In the genomic region with DNA sequence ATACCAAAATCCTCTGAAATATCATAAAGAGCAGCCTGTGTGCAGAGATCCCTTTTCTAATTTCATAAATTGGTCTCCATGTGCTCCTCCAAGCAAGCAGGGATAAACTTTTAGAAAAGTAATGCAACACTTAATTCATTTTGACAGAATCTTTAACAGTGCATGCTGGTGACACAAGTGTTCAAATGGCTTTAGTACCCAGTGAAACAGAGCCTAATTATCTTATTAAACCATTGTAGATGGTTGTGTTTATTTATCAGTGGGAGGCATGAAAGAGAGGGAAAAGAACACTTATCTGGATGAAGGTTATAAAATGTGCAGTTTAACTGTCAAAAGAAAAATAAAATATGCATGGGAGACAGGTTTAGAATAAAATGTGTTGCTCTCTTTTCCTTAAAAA, we compare ENCODE assay signal across 27 cellular contexts.
DNase-seq lines count a peak whose midpoint lies in the region; ATAC-seq and TF ChIP-seq lines count a peak whose summit lies in the region.
"Had no signal": no experiment of that assay in that cellular context is flagged by ENCODE, and none has a peak within 500 bp of the region (broad histone marks: within the 10 kb centered on the region; RNA-seq: fewer than 3 reads in every experiment).

No MANE protein-coding gene starts in this region.

- no peaks in the 10 kb centered on the region for H3K36me3 ChIP-seq in HEK293 (ENCODE audit: control insufficient read depth in 2 of 2, insufficient read depth in 1 of 2, low read length in 2 of 2)
- no peaks in the 10 kb centered on the region for H3K36me3 ChIP-seq in SU-DHL-6 (ENCODE audit: low read length)
- H3K36me3 ChIP-seq: BLaER1, pancreas, transverse colon had no signal

- TF ChIP-seq CTCF in HEK293 (tag by site-specific recombination; IDR thresholded peaks at IDR 0.05): no peak
- TF ChIP-seq CTCF in SU-DHL-6 (IDR thresholded peaks at IDR 0.05; ENCODE audit: insufficient read depth, low read length, poor library complexity, severe bottlenecking): no peak

- H3K27me3 ChIP-seq in SU-DHL-6 (ENCODE audit: low read length): no peaks in the 10 kb centered on the region
- H3K27me3 ChIP-seq: BLaER1, pancreas, transverse colon had no signal

- no peaks in the 10 kb centered on the region for H4K20me1 ChIP-seq in SU-DHL-6 (ENCODE audit: low read depth, low read length)
- H4K20me1 ChIP-seq: BLaER1 had no signal

- no peaks in the 10 kb centered on the region for H3K9me3 ChIP-seq in HEK293 (ENCODE audit: control insufficient read depth, insufficient read depth, low read depth, low read length)
- 0 out of 2 replicates have a peak, but pooled peaks cover 4% of the 10 kb centered on the region for H3K9me3 ChIP-seq in SU-DHL-6 (ENCODE audit: insufficient read depth, low read length)
- H3K9me3 ChIP-seq: BLaER1, Caco-2, pancreas, transverse colon had no signal

- peak overlapping the region; percentile 26 for H3K4me2 ChIP-seq in SU-DHL-6 (ENCODE audit: low read depth, low read length, poor library complexity, severe bottlenecking)
- H3K4me2 ChIP-seq: BLaER1 had no signal

- H3K27ac ChIP-seq in HEK293 (ENCODE audit: extremely low read depth, low read depth, low read length) (no peak overlapping the region), SU-DHL-6 (ENCODE audit: low read depth, low read length) (no peak overlapping the region)
- H3K27ac ChIP-seq: BLaER1, pancreas, RWPE1, SK-N-MC, transverse colon had no signal

- CTCF ChIA-PET in HEK293 (lab: Yijun Ruan, JAX): interaction anchor here (0.7 kb wide), 1 partner anchor 240 kb away, joined by 3 read pairs; no protein-coding TSS in a partner anchor

- H3K9me2 ChIP-seq in SU-DHL-6 (replicated peaks; ENCODE audit: insufficient read depth, low read length): no peaks in the 10 kb centered on the region

- intact Hi-C loops in Right ventricle myocardium inferior (cut with DNase I): no loop called here
- intact Hi-C loops in cardiac septum (cut with DNase I): no loop called here

- H3K4me3 ChIP-seq in HEK293 (ENCODE audit: low read depth, low read length) (no peak overlapping the region), SU-DHL-6 (ENCODE audit: insufficient read depth, low read length, poor library complexity, severe bottlenecking) (no peak overlapping the region)
- H3K4me3 ChIP-seq: BLaER1, pancreas, SK-N-MC, transverse colon had no signal

- H3F3A ChIP-seq in SU-DHL-6 (ENCODE audit: insufficient read depth): no peaks in the 10 kb centered on the region

- DNase-seq in NCI-H1417 (lab: John Stamatoyannopoulos, UW): peak in 2 of 3 experiments; percentile 53 to 93
- DNase-seq in NCI-H2227 (lab: John Stamatoyannopoulos, UW; ENCODE audit: unreplicated experiment): peak; percentile 17
- DNase-seq in Right ventricle myocardium inferior (ENCODE audit: missing footprints): no peak
- no peak for DNase-seq in cardiac septum (ENCODE audit: low spot score)
- no peak for DNase-seq in T-helper 1 cell
- DNase-seq: activated CD4-positive, alpha-beta T cell treated with anti-CD3 and anti-CD28 coated beads for 36 hours; activated CD8-positive, alpha-beta memory T cell treated with anti-CD3 and anti-CD28 coated beads for 24 hours; activated effector memory CD4-positive, alpha-beta T cell treated with Interleukin-2 at 50 U/mL for 16 hours; activated naive CD8-positive, alpha-beta T cell treated with anti-CD3 and anti-CD28 coated beads for 36 hours; aorta; Caco-2; caudate nucleus; DND-41; endodermal cell; foreskin fibroblast; HCEC 1CT; NCI-H187; NCI-H510A treated with DMSO at 0.1 percent for 48 hours; nephron progenitor cell; pancreas; transverse colon had no signal

- H2AFZ ChIP-seq in SU-DHL-6 (ENCODE audit: low read depth, low read length, severe bottlenecking): peak overlapping the region; percentile 88

- no peak for ATAC-seq in Right ventricle myocardium inferior
- ATAC-seq: activated CD4-positive, alpha-beta T cell treated with anti-CD3 and anti-CD28 coated beads for 36 hours; esophagus mucosa; pancreas had no signal

- no peak overlapping the region for H3K9ac ChIP-seq in SU-DHL-6 (ENCODE audit: low read length)
- H3K9ac ChIP-seq: BLaER1 had no signal

- no peaks in the 10 kb centered on the region for H3K79me2 ChIP-seq in SU-DHL-6 (ENCODE audit: insufficient read depth, low read length)

- no peaks in the 10 kb centered on the region for H3K4me1 ChIP-seq in HEK293 (ENCODE audit: control insufficient read depth, insufficient read depth, low read length)
- H3K4me1 ChIP-seq: BLaER1, Caco-2, pancreas, transverse colon had no signal

- POLR2A ChIA-PET in HEK293 (lab: Yijun Ruan, JAX): no interaction called here

TF ChIP-seq in HEK293, 187 proteins besides CTCF, POLR2A, EP300 and RAD21 (continues in another document):
- TF ChIP-seq, protein P1, sequence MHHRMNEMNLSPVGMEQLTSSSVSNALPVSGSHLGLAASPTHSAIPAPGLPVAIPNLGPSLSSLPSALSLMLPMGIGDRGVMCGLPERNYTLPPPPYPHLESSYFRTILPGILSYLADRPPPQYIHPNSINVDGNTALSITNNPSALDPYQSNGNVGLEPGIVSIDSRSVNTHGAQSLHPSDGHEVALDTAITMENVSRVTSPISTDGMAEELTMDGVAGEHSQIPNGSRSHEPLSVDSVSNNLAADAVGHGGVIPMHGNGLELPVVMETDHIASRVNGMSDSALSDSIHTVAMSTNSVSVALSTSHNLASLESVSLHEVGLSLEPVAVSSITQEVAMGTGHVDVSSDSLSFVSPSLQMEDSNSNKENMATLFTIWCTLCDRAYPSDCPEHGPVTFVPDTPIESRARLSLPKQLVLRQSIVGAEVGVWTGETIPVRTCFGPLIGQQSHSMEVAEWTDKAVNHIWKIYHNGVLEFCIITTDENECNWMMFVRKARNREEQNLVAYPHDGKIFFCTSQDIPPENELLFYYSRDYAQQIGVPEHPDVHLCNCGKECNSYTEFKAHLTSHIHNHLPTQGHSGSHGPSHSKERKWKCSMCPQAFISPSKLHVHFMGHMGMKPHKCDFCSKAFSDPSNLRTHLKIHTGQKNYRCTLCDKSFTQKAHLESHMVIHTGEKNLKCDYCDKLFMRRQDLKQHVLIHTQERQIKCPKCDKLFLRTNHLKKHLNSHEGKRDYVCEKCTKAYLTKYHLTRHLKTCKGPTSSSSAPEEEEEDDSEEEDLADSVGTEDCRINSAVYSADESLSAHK (tag by site-specific recombination; IDR thresholded peaks at IDR 0.05): no peak
- TF ChIP-seq ZNF843 (tag by site-specific recombination; IDR thresholded peaks at IDR 0.05): 0 out of 2 replicates have a peak, but pooled peaks have one; percentile 27
- peak; percentile 97 for TF ChIP-seq TRIM28 (IDR thresholded peaks at IDR 0.05; ENCODE audit: borderline replicate concordance, low read length)
- TF ChIP-seq, protein P2, sequence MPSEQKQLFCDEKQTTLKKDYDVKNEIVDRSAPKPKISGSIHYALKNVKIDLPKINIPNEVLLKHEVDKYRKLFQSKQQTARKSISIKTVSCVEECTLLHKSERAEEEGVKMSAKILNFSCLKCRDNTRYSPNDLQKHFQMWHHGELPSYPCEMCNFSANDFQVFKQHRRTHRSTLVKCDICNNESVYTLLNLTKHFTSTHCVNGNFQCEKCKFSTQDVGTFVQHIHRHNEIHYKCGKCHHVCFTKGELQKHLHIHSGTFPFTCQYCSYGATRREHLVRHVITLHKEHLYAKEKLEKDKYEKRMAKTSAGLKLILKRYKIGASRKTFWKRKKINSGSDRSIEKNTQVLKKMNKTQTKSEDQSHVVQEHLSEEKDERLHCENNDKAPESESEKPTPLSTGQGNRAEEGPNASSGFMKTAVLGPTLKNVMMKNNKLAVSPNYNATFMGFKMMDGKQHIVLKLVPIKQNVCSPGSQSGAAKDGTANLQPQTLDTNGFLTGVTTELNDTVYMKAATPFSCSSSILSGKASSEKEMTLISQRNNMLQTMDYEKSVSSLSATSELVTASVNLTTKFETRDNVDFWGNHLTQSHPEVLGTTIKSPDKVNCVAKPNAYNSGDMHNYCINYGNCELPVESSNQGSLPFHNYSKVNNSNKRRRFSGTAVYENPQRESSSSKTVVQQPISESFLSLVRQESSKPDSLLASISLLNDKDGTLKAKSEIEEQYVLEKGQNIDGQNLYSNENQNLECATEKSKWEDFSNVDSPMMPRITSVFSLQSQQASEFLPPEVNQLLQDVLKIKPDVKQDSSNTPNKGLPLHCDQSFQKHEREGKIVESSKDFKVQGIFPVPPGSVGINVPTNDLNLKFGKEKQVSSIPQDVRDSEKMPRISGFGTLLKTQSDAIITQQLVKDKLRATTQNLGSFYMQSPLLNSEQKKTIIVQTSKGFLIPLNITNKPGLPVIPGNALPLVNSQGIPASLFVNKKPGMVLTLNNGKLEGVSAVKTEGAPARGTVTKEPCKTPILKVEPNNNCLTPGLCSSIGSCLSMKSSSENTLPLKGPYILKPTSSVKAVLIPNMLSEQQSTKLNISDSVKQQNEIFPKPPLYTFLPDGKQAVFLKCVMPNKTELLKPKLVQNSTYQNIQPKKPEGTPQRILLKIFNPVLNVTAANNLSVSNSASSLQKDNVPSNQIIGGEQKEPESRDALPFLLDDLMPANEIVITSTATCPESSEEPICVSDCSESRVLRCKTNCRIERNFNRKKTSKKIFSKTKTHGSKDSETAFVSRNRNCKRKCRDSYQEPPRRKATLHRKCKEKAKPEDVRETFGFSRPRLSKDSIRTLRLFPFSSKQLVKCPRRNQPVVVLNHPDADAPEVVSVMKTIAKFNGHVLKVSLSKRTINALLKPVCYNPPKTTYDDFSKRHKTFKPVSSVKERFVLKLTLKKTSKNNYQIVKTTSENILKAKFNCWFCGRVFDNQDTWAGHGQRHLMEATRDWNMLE (tag by site-specific recombination; conservative IDR thresholded peaks at IDR 0.05; ENCODE audit: low read depth): no peak
- TF ChIP-seq, protein P3, sequence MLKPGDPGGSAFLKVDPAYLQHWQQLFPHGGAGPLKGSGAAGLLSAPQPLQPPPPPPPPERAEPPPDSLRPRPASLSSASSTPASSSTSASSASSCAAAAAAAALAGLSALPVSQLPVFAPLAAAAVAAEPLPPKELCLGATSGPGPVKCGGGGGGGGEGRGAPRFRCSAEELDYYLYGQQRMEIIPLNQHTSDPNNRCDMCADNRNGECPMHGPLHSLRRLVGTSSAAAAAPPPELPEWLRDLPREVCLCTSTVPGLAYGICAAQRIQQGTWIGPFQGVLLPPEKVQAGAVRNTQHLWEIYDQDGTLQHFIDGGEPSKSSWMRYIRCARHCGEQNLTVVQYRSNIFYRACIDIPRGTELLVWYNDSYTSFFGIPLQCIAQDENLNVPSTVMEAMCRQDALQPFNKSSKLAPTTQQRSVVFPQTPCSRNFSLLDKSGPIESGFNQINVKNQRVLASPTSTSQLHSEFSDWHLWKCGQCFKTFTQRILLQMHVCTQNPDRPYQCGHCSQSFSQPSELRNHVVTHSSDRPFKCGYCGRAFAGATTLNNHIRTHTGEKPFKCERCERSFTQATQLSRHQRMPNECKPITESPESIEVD (tag by site-specific recombination; IDR thresholded peaks at IDR 0.05): 0 out of 2 replicates have a peak, but pooled peaks have one; percentile 26
- TF ChIP-seq WT1 (tag by site-specific recombination; IDR thresholded peaks at IDR 0.05): peak; percentile 79

Comparison
In these comparisons a context has a peak if more than half of its experiments do, and no peak if none do; other contexts are left out.
1. DNase-seq: peak in NCI-H1417 (2 of 3) and NCI-H2227 (single experiment); none in Right ventricle myocardium inferior (single experiment), cardiac septum (single experiment) and T-helper 1 cell (0 of 5).